ENCODE assay signal across 2 cellular contexts in the genomic region with DNA sequence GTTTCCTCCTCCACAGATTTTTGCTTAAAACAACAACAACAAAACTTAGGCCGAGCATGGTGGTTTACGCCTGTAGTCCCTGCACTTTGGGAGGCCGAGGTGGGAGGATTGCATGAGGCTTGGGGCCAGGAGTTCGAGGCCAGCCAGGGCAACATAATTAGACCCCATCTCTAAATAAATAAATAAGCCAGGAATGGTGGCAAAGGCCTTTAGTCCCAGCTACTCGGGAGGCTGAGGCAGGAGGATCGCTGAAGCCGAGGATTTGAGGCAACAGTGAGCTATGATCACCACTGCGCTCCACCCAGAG.
TF ChIP-seq lines count a peak whose summit lies in the region.

No MANE protein-coding gene starts in this region.

TF ChIP-seq in SK-N-SH, 30 proteins besides CTCF, POLR2A, EP300 and RAD21 (continued from another document):
- TF ChIP-seq, protein P1, sequence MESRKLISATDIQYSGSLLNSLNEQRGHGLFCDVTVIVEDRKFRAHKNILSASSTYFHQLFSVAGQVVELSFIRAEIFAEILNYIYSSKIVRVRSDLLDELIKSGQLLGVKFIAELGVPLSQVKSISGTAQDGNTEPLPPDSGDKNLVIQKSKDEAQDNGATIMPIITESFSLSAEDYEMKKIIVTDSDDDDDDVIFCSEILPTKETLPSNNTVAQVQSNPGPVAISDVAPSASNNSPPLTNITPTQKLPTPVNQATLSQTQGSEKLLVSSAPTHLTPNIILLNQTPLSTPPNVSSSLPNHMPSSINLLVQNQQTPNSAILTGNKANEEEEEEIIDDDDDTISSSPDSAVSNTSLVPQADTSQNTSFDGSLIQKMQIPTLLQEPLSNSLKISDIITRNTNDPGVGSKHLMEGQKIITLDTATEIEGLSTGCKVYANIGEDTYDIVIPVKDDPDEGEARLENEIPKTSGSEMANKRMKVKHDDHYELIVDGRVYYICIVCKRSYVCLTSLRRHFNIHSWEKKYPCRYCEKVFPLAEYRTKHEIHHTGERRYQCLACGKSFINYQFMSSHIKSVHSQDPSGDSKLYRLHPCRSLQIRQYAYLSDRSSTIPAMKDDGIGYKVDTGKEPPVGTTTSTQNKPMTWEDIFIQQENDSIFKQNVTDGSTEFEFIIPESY (IDR thresholded peaks at IDR 0.05; ENCODE audit: borderline replicate concordance, low read depth), result no peak
- TF ChIP-seq, protein P2, sequence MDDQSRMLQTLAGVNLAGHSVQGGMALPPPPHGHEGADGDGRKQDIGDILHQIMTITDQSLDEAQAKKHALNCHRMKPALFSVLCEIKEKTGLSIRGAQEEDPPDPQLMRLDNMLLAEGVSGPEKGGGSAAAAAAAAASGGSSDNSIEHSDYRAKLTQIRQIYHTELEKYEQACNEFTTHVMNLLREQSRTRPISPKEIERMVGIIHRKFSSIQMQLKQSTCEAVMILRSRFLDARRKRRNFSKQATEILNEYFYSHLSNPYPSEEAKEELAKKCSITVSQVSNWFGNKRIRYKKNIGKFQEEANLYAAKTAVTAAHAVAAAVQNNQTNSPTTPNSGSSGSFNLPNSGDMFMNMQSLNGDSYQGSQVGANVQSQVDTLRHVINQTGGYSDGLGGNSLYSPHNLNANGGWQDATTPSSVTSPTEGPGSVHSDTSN (IDR thresholded peaks at IDR 0.05), result no peak
- TF ChIP-seq, protein P3, sequence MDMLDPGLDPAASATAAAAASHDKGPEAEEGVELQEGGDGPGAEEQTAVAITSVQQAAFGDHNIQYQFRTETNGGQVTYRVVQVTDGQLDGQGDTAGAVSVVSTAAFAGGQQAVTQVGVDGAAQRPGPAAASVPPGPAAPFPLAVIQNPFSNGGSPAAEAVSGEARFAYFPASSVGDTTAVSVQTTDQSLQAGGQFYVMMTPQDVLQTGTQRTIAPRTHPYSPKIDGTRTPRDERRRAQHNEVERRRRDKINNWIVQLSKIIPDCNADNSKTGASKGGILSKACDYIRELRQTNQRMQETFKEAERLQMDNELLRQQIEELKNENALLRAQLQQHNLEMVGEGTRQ (IDR thresholded peaks at IDR 0.05; ENCODE audit: borderline replicate concordance, low read depth, low read length), result no peak
- TF ChIP-seq SIN3A (IDR thresholded peaks at IDR 0.05; ENCODE audit: borderline replicate concordance, low read depth, low read length) (no peak), RCOR1 (IDR thresholded peaks at IDR 0.05; ENCODE audit: low read length) (no peak), ELF1 (IDR thresholded peaks at IDR 0.05) (no peak), GATA2 (CRISPR knock-in tag; IDR thresholded peaks at IDR 0.05) (no peak), FOXJ3 (CRISPR knock-in tag; IDR thresholded peaks at IDR 0.05) (no peak), POLR2AphosphoS5 (IDR thresholded peaks at IDR 0.05; ENCODE audit: low read depth, low read length) (no peak), GABPA (IDR thresholded peaks at IDR 0.05; ENCODE audit: low read depth) (no peak), NFIC (IDR thresholded peaks at IDR 0.05; ENCODE audit: borderline replicate concordance) (no peak), NRF1 (IDR thresholded peaks at IDR 0.05; ENCODE audit: low read depth, low read length) (no peak), TAF1 (IDR thresholded peaks at IDR 0.05; ENCODE audit: borderline replicate concordance, low read depth, low read length) (no peak), TCF12 (IDR thresholded peaks at IDR 0.05) (no peak)
- TF ChIP-seq, protein P4, sequence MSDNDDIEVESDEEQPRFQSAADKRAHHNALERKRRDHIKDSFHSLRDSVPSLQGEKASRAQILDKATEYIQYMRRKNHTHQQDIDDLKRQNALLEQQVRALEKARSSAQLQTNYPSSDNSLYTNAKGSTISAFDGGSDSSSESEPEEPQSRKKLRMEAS (IDR thresholded peaks at IDR 0.05; ENCODE audit: low read depth), result no peak
- TF ChIP-seq, protein P5, sequence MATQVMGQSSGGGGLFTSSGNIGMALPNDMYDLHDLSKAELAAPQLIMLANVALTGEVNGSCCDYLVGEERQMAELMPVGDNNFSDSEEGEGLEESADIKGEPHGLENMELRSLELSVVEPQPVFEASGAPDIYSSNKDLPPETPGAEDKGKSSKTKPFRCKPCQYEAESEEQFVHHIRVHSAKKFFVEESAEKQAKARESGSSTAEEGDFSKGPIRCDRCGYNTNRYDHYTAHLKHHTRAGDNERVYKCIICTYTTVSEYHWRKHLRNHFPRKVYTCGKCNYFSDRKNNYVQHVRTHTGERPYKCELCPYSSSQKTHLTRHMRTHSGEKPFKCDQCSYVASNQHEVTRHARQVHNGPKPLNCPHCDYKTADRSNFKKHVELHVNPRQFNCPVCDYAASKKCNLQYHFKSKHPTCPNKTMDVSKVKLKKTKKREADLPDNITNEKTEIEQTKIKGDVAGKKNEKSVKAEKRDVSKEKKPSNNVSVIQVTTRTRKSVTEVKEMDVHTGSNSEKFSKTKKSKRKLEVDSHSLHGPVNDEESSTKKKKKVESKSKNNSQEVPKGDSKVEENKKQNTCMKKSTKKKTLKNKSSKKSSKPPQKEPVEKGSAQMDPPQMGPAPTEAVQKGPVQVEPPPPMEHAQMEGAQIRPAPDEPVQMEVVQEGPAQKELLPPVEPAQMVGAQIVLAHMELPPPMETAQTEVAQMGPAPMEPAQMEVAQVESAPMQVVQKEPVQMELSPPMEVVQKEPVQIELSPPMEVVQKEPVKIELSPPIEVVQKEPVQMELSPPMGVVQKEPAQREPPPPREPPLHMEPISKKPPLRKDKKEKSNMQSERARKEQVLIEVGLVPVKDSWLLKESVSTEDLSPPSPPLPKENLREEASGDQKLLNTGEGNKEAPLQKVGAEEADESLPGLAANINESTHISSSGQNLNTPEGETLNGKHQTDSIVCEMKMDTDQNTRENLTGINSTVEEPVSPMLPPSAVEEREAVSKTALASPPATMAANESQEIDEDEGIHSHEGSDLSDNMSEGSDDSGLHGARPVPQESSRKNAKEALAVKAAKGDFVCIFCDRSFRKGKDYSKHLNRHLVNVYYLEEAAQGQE (IDR thresholded peaks at IDR 0.05; ENCODE audit: low read depth, low read length), result no peak

TF ChIP-seq in SK-N-SH treated with all-trans-retinoic acid at 6 μM for 48 hours, 23 proteins besides CTCF, POLR2A, EP300 and RAD21 (continued from another document):
- TF ChIP-seq, protein P6, sequence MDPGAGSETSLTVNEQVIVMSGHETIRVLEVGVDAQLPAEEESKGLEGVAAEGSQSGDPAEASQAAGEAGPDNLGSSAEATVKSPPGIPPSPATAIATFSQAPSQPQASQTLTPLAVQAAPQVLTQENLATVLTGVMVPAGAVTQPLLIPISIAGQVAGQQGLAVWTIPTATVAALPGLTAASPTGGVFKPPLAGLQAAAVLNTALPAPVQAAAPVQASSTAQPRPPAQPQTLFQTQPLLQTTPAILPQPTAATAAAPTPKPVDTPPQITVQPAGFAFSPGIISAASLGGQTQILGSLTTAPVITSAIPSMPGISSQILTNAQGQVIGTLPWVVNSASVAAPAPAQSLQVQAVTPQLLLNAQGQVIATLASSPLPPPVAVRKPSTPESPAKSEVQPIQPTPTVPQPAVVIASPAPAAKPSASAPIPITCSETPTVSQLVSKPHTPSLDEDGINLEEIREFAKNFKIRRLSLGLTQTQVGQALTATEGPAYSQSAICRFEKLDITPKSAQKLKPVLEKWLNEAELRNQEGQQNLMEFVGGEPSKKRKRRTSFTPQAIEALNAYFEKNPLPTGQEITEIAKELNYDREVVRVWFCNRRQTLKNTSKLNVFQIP (CRISPR knock-in tag; IDR thresholded peaks at IDR 0.05; ENCODE audit: borderline replicate concordance, low read depth), result no peak
- TF ChIP-seq, protein P7, sequence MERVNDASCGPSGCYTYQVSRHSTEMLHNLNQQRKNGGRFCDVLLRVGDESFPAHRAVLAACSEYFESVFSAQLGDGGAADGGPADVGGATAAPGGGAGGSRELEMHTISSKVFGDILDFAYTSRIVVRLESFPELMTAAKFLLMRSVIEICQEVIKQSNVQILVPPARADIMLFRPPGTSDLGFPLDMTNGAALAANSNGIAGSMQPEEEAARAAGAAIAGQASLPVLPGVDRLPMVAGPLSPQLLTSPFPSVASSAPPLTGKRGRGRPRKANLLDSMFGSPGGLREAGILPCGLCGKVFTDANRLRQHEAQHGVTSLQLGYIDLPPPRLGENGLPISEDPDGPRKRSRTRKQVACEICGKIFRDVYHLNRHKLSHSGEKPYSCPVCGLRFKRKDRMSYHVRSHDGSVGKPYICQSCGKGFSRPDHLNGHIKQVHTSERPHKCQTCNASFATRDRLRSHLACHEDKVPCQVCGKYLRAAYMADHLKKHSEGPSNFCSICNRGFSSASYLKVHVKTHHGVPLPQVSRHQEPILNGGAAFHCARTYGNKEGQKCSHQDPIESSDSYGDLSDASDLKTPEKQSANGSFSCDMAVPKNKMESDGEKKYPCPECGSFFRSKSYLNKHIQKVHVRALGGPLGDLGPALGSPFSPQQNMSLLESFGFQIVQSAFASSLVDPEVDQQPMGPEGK (CRISPR knock-in tag; IDR thresholded peaks at IDR 0.05; ENCODE audit: borderline replicate concordance), result no peak
- TF ChIP-seq ESRRG (CRISPR knock-in tag; IDR thresholded peaks at IDR 0.05) (no peak), ISL1 (CRISPR knock-in tag; IDR thresholded peaks at IDR 0.05) (no peak), ZNF8 (CRISPR knock-in tag; IDR thresholded peaks at IDR 0.05) (no peak), ZNF565 (CRISPR knock-in tag; conservative IDR thresholded peaks at IDR 0.05; ENCODE audit: low read depth) (no peak)
- TF ChIP-seq, protein P8, sequence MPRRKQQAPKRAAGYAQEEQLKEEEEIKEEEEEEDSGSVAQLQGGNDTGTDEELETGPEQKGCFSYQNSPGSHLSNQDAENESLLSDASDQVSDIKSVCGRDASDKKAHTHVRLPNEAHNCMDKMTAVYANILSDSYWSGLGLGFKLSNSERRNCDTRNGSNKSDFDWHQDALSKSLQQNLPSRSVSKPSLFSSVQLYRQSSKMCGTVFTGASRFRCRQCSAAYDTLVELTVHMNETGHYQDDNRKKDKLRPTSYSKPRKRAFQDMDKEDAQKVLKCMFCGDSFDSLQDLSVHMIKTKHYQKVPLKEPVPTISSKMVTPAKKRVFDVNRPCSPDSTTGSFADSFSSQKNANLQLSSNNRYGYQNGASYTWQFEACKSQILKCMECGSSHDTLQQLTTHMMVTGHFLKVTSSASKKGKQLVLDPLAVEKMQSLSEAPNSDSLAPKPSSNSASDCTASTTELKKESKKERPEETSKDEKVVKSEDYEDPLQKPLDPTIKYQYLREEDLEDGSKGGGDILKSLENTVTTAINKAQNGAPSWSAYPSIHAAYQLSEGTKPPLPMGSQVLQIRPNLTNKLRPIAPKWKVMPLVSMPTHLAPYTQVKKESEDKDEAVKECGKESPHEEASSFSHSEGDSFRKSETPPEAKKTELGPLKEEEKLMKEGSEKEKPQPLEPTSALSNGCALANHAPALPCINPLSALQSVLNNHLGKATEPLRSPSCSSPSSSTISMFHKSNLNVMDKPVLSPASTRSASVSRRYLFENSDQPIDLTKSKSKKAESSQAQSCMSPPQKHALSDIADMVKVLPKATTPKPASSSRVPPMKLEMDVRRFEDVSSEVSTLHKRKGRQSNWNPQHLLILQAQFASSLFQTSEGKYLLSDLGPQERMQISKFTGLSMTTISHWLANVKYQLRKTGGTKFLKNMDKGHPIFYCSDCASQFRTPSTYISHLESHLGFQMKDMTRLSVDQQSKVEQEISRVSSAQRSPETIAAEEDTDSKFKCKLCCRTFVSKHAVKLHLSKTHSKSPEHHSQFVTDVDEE (CRISPR knock-in tag; IDR thresholded peaks at IDR 0.05), result no peak
